14 cellular contexts compared by ENCODE assay signal in genomic region chr15:64898406-64898805, GRCh38. TPM values are rescaled to one million over a fixed set of nuclear protein-coding genes. Genes with fewer than 3 reads are reported as not detected.
DNase-seq lines count a peak whose midpoint lies in the region; ATAC-seq and TF ChIP-seq lines count a peak whose summit lies in the region.
"Had no signal": no experiment of that assay in that cellular context is flagged by ENCODE, and none has a peak within 500 bp of the region (broad histone marks: within the 10 kb centered on the region; RNA-seq: fewer than 3 reads in every experiment).

No MANE protein-coding gene starts in this region.

- H3K27ac ChIP-seq in H9 (ENCODE audit: insufficient read length, low read depth, low read length) (no peak overlapping the region), WERI-Rb-1 (peak overlapping the region; percentile 76), lower lobe of right lung (peak overlapping the region; percentile 91), stomach (peak overlapping the region; percentile 82 to 91 (median 85)), mesendoderm (ENCODE audit: low read depth, low read length) (no peak overlapping the region)
- no peak overlapping the region for H3K27ac ChIP-seq in CD8-positive, alpha-beta T cell (ENCODE audit: low read depth, low read length)
- H3K27ac ChIP-seq: HL-60 had no signal

- no peak overlapping the region for H2BK15ac ChIP-seq in H9 (ENCODE audit: low read depth, low read length)
- H2BK15ac ChIP-seq in mesendoderm (replicated peaks; ENCODE audit: low read depth): no peak overlapping the region

- H3K14ac ChIP-seq in H9 (ENCODE audit: insufficient read depth, low read length): no peak overlapping the region

- no peak overlapping the region for H3K4me2 ChIP-seq in H9 (ENCODE audit: insufficient read depth, insufficient read length, low read length)
- no peak overlapping the region for H3K4me2 ChIP-seq in mesendoderm (ENCODE audit: low read length)

- H2AK5ac ChIP-seq in H9 (ENCODE audit: insufficient read length, low read length) (no peak overlapping the region), mesendoderm (ENCODE audit: low read length) (no peak overlapping the region)

- H3K4me3 Mint-ChIP-seq in H9: no peak overlapping the region
- no peak overlapping the region for H3K4me3 Mint-ChIP-seq in CD8-positive, alpha-beta T cell
- H3K4me3 Mint-ChIP-seq: activated T-cell treated with anti-CD3 and anti-CD28 coated beads, Interleukin-2, amount 50 U/mL, for 4 hours had no signal

- no peak overlapping the region for H3K9ac ChIP-seq in H9 (ENCODE audit: extremely low read depth, insufficient read length, low read length)
- H3K9ac ChIP-seq in mesendoderm (ENCODE audit: low read length): no peak overlapping the region

- no peak overlapping the region for H2BK12ac ChIP-seq in H9 (ENCODE audit: insufficient read length, low read depth, low read length)

- intact Hi-C loops in lower lobe of right lung (cut with DNase I): no loop called here
- intact Hi-C loops in stomach (cut with DNase I; ENCODE audit: low total_unique reads): no loop called here
- intact Hi-C loops in CD8-positive, alpha-beta T cell (cut with DNase I, micrococcal nuclease): loop anchor here in 1 of 2 experiments (10.0 kb wide), 1 partner anchor 884 kb away; no protein-coding TSS in a partner anchor

- TF ChIP-seq POLR2A in stomach (IDR thresholded peaks at IDR 0.05): no peak

- no peak for ATAC-seq in lower lobe of right lung
- no peak for ATAC-seq in CD8-positive, alpha-beta T cell
- ATAC-seq: activated T-cell treated with anti-CD3 and anti-CD28 coated beads, Interleukin-2, amount 50 U/mL, for 4 hours; pancreas had no signal

- H3K4ac ChIP-seq in H9 (ENCODE audit: low read depth, low read length) (no peak overlapping the region), mesendoderm (ENCODE audit: low read depth, low read length) (no peak overlapping the region)

- H3K9me3 ChIP-seq in H9 (ENCODE audit: control insufficient read depth, low read depth, low read length): peaks cover 9% of the 10 kb centered on the region
- no peaks in the 10 kb centered on the region for H3K9me3 ChIP-seq in WERI-Rb-1 (ENCODE audit: severe bottlenecking)
- H3K9me3 ChIP-seq in lower lobe of right lung: peaks cover 10% of the 10 kb centered on the region
- H3K9me3 ChIP-seq in stomach: peaks cover 10 to 12% (median 10%) of the 10 kb centered on the region in 4 donors
- peaks cover 6% of the 10 kb centered on the region for H3K9me3 ChIP-seq in CD8-positive, alpha-beta T cell (ENCODE audit: low read length)
- H3K9me3 ChIP-seq: pancreas had no signal

- H3K79me1 ChIP-seq in H9 (ENCODE audit: insufficient read depth, low read depth, low read length, poor library complexity, severe bottlenecking) (no peaks in the 10 kb centered on the region), mesendoderm (ENCODE audit: low read length) (no peaks in the 10 kb centered on the region)

- H3K79me2 ChIP-seq in H9 (ENCODE audit: insufficient read depth, low read length) (no peaks in the 10 kb centered on the region), mesendoderm (ENCODE audit: control insufficient read depth, insufficient read depth, low read length) (no peaks in the 10 kb centered on the region)

- H3K27ac Mint-ChIP-seq in H9: no peak overlapping the region
- H3K27ac Mint-ChIP-seq in CD8-positive, alpha-beta T cell: no peak overlapping the region

- H3K4me1 ChIP-seq in H9 (ENCODE audit: insufficient read depth, low read length) (peaks cover 6% of the 10 kb centered on the region; the same call in 1 of the 2 replicates), lower lobe of right lung (peaks cover 50% of the 10 kb centered on the region), stomach (peaks cover 42 to 57% (median 45%) of the 10 kb centered on the region in 4 donors), mesendoderm (ENCODE audit: control insufficient read depth, low read depth, low read length) (peaks cover 3% of the 10 kb centered on the region)
- H3K4me1 ChIP-seq in CD8-positive, alpha-beta T cell (ENCODE audit: insufficient read depth, low read length): peaks cover 48% of the 10 kb centered on the region
- H3K4me1 ChIP-seq: pancreas had no signal

- peaks cover 27 to 45% of the 10 kb centered on the region in 2 experiments for H3K4me1 Mint-ChIP-seq in H9
- H3K4me1 Mint-ChIP-seq in CD8-positive, alpha-beta T cell (ENCODE audit: low read depth): peaks cover 61% of the 10 kb centered on the region

- POLR2A ChIA-PET in CD8-positive, alpha-beta T cell (lab: Charles Lee): interaction anchor here (0.6 to 1.3 kb wide), 2 partner anchors 9 to 85 kb away, joined by 3 to 9 read pairs; no protein-coding TSS in a partner anchor

- H3K23me2 ChIP-seq in H9 (ENCODE audit: insufficient read length, low read depth, low read length, poor library complexity, severe bottlenecking): peaks cover 8% of the 10 kb centered on the region

- H2AFZ ChIP-seq in H9 (ENCODE audit: low read length): no peak overlapping the region

- no peak overlapping the region for H2BK20ac ChIP-seq in H9 (ENCODE audit: low read depth, low read length, poor library complexity, severe bottlenecking)

- H3K36me3 ChIP-seq in WERI-Rb-1 (no peaks in the 10 kb centered on the region), lower lobe of right lung (no peaks in the 10 kb centered on the region), stomach (no peaks in the 10 kb centered on the region), mesendoderm (ENCODE audit: control insufficient read depth, insufficient read depth, low read length) (no peaks in the 10 kb centered on the region)
- no peaks in the 10 kb centered on the region for H3K36me3 ChIP-seq in CD8-positive, alpha-beta T cell (ENCODE audit: insufficient read depth, low read length)
- H3K36me3 ChIP-seq: pancreas had no signal

- H4K5ac ChIP-seq in H9 (ENCODE audit: insufficient read length, low read depth, low read length) (no peak overlapping the region), mesendoderm (ENCODE audit: low read length) (no peak overlapping the region)

- TF ChIP-seq EP300 in stomach (IDR thresholded peaks at IDR 0.05): no peak

- peaks cover 7 to 12% (median 11%) of the 10 kb centered on the region in 3 experiments; a peak in 6 of 7 replicates for H3K36me3 Mint-ChIP-seq in H9 (ENCODE audit: insufficient read depth in 1 of 3, low read depth in 3 of 3)
- H3K36me3 Mint-ChIP-seq in CD8-positive, alpha-beta T cell: peaks cover 9% of the 10 kb centered on the region

- H3K4me3 ChIP-seq in WERI-Rb-1 (ENCODE audit: low read depth, low read length): no peak overlapping the region
- no peak overlapping the region for H3K4me3 ChIP-seq in lower lobe of right lung
- H3K4me3 ChIP-seq in stomach: no peak overlapping the region
- no peak overlapping the region for H3K4me3 ChIP-seq in CD8-positive, alpha-beta T cell (ENCODE audit: low read depth, low read length)
- no peak overlapping the region for H3K4me3 ChIP-seq in mesendoderm (ENCODE audit: low read length)
- H3K4me3 ChIP-seq: pancreas had no signal

- no peak for TF ChIP-seq CTCF in H9 (conservative IDR thresholded peaks at IDR 0.05)
- TF ChIP-seq CTCF in WERI-Rb-1 (IDR thresholded peaks at IDR 0.05; ENCODE audit: low read depth, low read length): no peak
- TF ChIP-seq CTCF in lower lobe of right lung (IDR thresholded peaks at IDR 0.05): no peak
- no peak for TF ChIP-seq CTCF in stomach (IDR thresholded peaks at IDR 0.05)
- TF ChIP-seq CTCF in CD8-positive, alpha-beta T cell (IDR thresholded peaks at IDR 0.05): no peak

- H2BK5ac ChIP-seq in H9 (ENCODE audit: insufficient read length, low read length) (no peak overlapping the region), mesendoderm (ENCODE audit: low read length) (no peak overlapping the region)

- peaks cover 5% of the 10 kb centered on the region; the same call in 1 of the 2 replicates for H3K27me3 Mint-ChIP-seq in H9 (ENCODE audit: low read depth)
- no peaks in the 10 kb centered on the region for H3K27me3 Mint-ChIP-seq in CD8-positive, alpha-beta T cell (ENCODE audit: low read depth)

- no peaks in the 10 kb centered on the region; the same call in 1 of the 2 replicates for H3K27me3 ChIP-seq in H9 (ENCODE audit: insufficient read depth, low read length)
- no peaks in the 10 kb centered on the region for H3K27me3 ChIP-seq in WERI-Rb-1 (ENCODE audit: insufficient read depth, low read depth, severe bottlenecking)
- no peaks in the 10 kb centered on the region for H3K27me3 ChIP-seq in lower lobe of right lung (ENCODE audit: low read depth)
- no peaks in the 10 kb centered on the region for H3K27me3 ChIP-seq in stomach
- no peaks in the 10 kb centered on the region for H3K27me3 ChIP-seq in CD8-positive, alpha-beta T cell (ENCODE audit: insufficient read depth, low read length)
- H3K27me3 ChIP-seq in mesendoderm (ENCODE audit: insufficient read depth, low read length, poor library complexity): no peaks in the 10 kb centered on the region
- H3K27me3 ChIP-seq: pancreas had no signal

- H2BK120ac ChIP-seq in H9 (ENCODE audit: low read depth, low read length, poor library complexity, severe bottlenecking) (no peak overlapping the region), mesendoderm (ENCODE audit: low read depth, low read length) (no peak overlapping the region)

- H3K56ac ChIP-seq in H9 (ENCODE audit: insufficient read length, low read depth, low read length) (no peak overlapping the region), mesendoderm (ENCODE audit: low read length) (no peak overlapping the region)

- H3K9me3 Mint-ChIP-seq in H9: peaks cover 13 to 17% of the 10 kb centered on the region in 2 experiments
- peaks cover 6% of the 10 kb centered on the region for H3K9me3 Mint-ChIP-seq in CD8-positive, alpha-beta T cell

- WGBS in H9 (ENCODE audit: extremely low coverage, insufficient read length, low lambda C conversion rate): no CpG with 5 or more reads among the region's 4 CpGs
- 75 to 94% (median 90%) methylated on average over 4 of the region's 4 CpGs for WGBS in stomach, 5 donors
- WGBS in mesendoderm (ENCODE audit: extremely low coverage, insufficient coverage, low lambda C conversion rate): no CpG with 5 or more reads among the region's 4 CpGs

- no peak overlapping the region for H4K91ac ChIP-seq in H9 (ENCODE audit: insufficient read length, low read depth, low read length)

- H3K18ac ChIP-seq in H9 (ENCODE audit: insufficient read length, low read depth, low read length) (no peak overlapping the region), mesendoderm (ENCODE audit: low read length) (no peak overlapping the region)

- no peak overlapping the region for H3K23ac ChIP-seq in H9 (ENCODE audit: insufficient read length, low read depth, low read length)
- H3K23ac ChIP-seq in mesendoderm (ENCODE audit: low read length): no peak overlapping the region

- CTCF ChIA-PET in CD8-positive, alpha-beta T cell (lab: Charles Lee): interaction anchor here (0.9 to 10.8 kb wide), 4 partner anchors 10 to 167 kb away, joined by 3 to 154 read pairs (median 4); no protein-coding TSS in a partner anchor

- no peaks in the 10 kb centered on the region for H4K20me1 ChIP-seq in H9 (ENCODE audit: control insufficient read depth, insufficient read depth, insufficient read length)

- DNase-seq in H9: peak; percentile 20
- peak; percentile 57 for DNase-seq in WERI-Rb-1
- DNase-seq in lower lobe of right lung: no peak
- DNase-seq in stomach: no peak
- no peak for DNase-seq in CD8-positive, alpha-beta T cell
- no peak for DNase-seq in NCI-H1694 (lab: John Stamatoyannopoulos, UW)
- DNase-seq in mesendoderm: no peak
- DNase-seq: activated T-cell treated with anti-CD3 and anti-CD28 coated beads, Interleukin-2, amount 50 U/mL, for 4 hours; COR-L47; dermis blood vessel endothelial cell; Kasumi-1; NCI-H146; pancreas had no signal

- no peak overlapping the region for H4K8ac ChIP-seq in H9 (replicated peaks; ENCODE audit: insufficient read length, low read depth, low read length)
- no peak overlapping the region for H4K8ac ChIP-seq in mesendoderm (ENCODE audit: low read depth, low read length)

- H3T11ph ChIP-seq in H9 (ENCODE audit: low read length): no peak overlapping the region

RNA-seq across cellular contexts. Expression of gene ANKDD1A, which starts 13.3 kb away (rescaled TPM):
- total RNA-seq in H9 (2021) (3.7 TPM in 2 replicates), lower lobe of right lung (5.0 TPM), stomach (10 to 100 TPM in 2 of 5 donors, 1 to 10 TPM in 3; 4.0 to 43.8 (median 9.2) TPM)
- 1 to 10 TPM; 1.5 to 2.7 (median 1.7) TPM for polyA plus RNA-seq in stomach
- total RNA-seq in CD8-positive, alpha-beta T cell: 1 to 10 TPM; 3.6 to 4.1 TPM
- polyA plus RNA-seq in mesendoderm (2013, experiment 1 of 2): 1.2 TPM
- 1.4 TPM for polyA plus RNA-seq in mesendoderm (2013, experiment 2 of 2)

RNA-seq across cellular contexts. Expression of gene PLEKHO2, which starts 56.7 kb away (rescaled TPM):
- total RNA-seq in H9 (2021): 16.6 and 18.1 TPM in 2 replicates
- 68.3 TPM for total RNA-seq in lower lobe of right lung
- total RNA-seq in stomach: 10 to 100 TPM in 4 of 5 donors, 1 to 10 TPM in 1; 9.0 to 23.9 (median 15.2) TPM
- polyA plus RNA-seq in stomach: 10 to 100 TPM in 2 of 3 donors, 1 to 10 TPM in 1; 7.5 to 25.4 (median 23.2) TPM
- 1 to 10 TPM; 7.9 to 8.2 TPM for total RNA-seq in CD8-positive, alpha-beta T cell
- polyA plus RNA-seq in mesendoderm (2013, experiment 1 of 2): 10.9 TPM
- polyA plus RNA-seq in mesendoderm (2013, experiment 2 of 2): 11.2 TPM

Comparison
In these comparisons a context has a peak if more than half of its experiments do, and no peak if none do; other contexts are left out.
1. DNase-seq: peak in H9 (single experiment) and WERI-Rb-1 (single experiment); none in lower lobe of right lung (single experiment), stomach (single experiment), CD8-positive, alpha-beta T cell (0 of 7), NCI-H1694 (single experiment) and mesendoderm (single experiment).
2. H3K27ac ChIP-seq: peak in WERI-Rb-1 (single experiment), lower lobe of right lung (single experiment) and stomach (5 of 5); none in H9 (single experiment), CD8-positive, alpha-beta T cell (single experiment) and mesendoderm (single experiment).